ENCODE assay signal across 7 cellular contexts in genomic region chr7:150322833-150323681, GRCh38. TPM values are rescaled to one million over a fixed set of nuclear protein-coding genes. Genes with fewer than 3 reads are reported as not detected.
DNase-seq lines count a peak whose midpoint lies in the region; ATAC-seq and TF ChIP-seq lines count a peak whose summit lies in the region.

Gene ACTR3C (minus strand): TSS chr7:150323545. CDS start chr7:150295296, 28,249 bp downstream.
Gene LRRC61 (plus strand): TSS chr7:150323355. CDS start chr7:150336862, 13,507 bp downstream.

- H3K27ac Mint-ChIP-seq in endothelial cell (ENCODE audit: unreplicated experiment) = no peak within 1 kb of the TSS
- H3K27ac Mint-ChIP-seq in naive thymus-derived CD4-positive, alpha-beta T cell = peak within 1 kb of the TSS; percentile 94 to 99 (median 98)

- H3K27me3 Mint-ChIP-seq in endothelial cell (ENCODE audit: unreplicated experiment) = peaks cover 15% of the 10 kb centered on the region
- no peaks in the 10 kb centered on the region for H3K27me3 Mint-ChIP-seq in naive thymus-derived CD4-positive, alpha-beta T cell

- H3K9me3 Mint-ChIP-seq in endothelial cell (ENCODE audit: unreplicated experiment) = no peaks in the 10 kb centered on the region
- peaks cover 0 to 2% (median 0%) of the 10 kb centered on the region in 11 donors for H3K9me3 Mint-ChIP-seq in naive thymus-derived CD4-positive, alpha-beta T cell

- TF ChIP-seq POLR2A in GM18951 (IDR thresholded peaks at IDR 0.05; ENCODE audit: extremely low read depth, insufficient read depth, insufficient read length) = peak; percentile 84

- H3K36me3 ChIP-seq in naive thymus-derived CD4-positive, alpha-beta T cell (ENCODE audit: control insufficient read depth in 2 of 3, insufficient read depth in 3 of 3, low read length in 3 of 3) = peaks cover 0 to 27% (median 0%) of the 10 kb centered on the region in 3 experiments

- peaks cover 10% of the 10 kb centered on the region for H3K36me3 Mint-ChIP-seq in endothelial cell (ENCODE audit: low read depth, unreplicated experiment)
- H3K36me3 Mint-ChIP-seq in naive thymus-derived CD4-positive, alpha-beta T cell = peaks cover 10 to 39% (median 15%) of the 10 kb centered on the region in 5 donors

- POLR2A ChIA-PET in naive thymus-derived CD4-positive, alpha-beta T cell (lab: Charles Lee) = interaction anchor here (0.8 to 3.0 kb wide), 7 partner anchors 11 to 245 kb away, joined by 3 to 15 read pairs (median 3); partner anchors contain the start of gene GIMAP4

- DNase-seq in NCI-H510A (lab: John Stamatoyannopoulos, UW) (peak; percentile 38), endothelial cell (ENCODE audit: low spot score) (no peak)
- peak; percentile 87 for DNase-seq in activated CD8-positive, alpha-beta memory T cell treated with anti-CD3 and anti-CD28 coated beads for 24 hours
- peak; percentile 23 to 75 (median 41) for DNase-seq in naive thymus-derived CD4-positive, alpha-beta T cell
- peak; percentile 79 for DNase-seq in stimulated activated naive CD8-positive, alpha-beta T cell treated with anti-CD3 and anti-CD28 coated beads, Interleukin-15, Interleukin-2, amounts not matched to agents 100 U/mL and 50 U/mL, for 24 hours

- peaks cover 5 to 21% of the 10 kb centered on the region in 2 donors for H3K4me1 ChIP-seq in naive thymus-derived CD4-positive, alpha-beta T cell (ENCODE audit: control insufficient read depth in 2 of 2, insufficient read depth in 2 of 2, low read length in 2 of 2)

- H3K4me3 ChIP-seq in naive thymus-derived CD4-positive, alpha-beta T cell (ENCODE audit: low read length) = peak within 1 kb of the TSS; percentile 95

- no peaks in the 10 kb centered on the region for H3K9me3 ChIP-seq in naive thymus-derived CD4-positive, alpha-beta T cell (ENCODE audit: control insufficient read depth in 2 of 3, low read length in 3 of 3)

- intact Hi-C loops in naive thymus-derived CD4-positive, alpha-beta T cell (cut with micrococcal nuclease) = loop anchor here (1.0 to 5.0 kb wide), 8 partner anchors 34 to 704 kb away; partner anchors contain the start of genes ZNF775 (in 2 of the 2), ABCB8 (in 1 of the 2) and REPIN1 (in 1 of the 2)

- peak within 1 kb of the TSS; percentile 85 for H3K27ac ChIP-seq in naive thymus-derived CD4-positive, alpha-beta T cell (ENCODE audit: low read depth, low read length)

- CTCF ChIA-PET in naive thymus-derived CD4-positive, alpha-beta T cell (lab: Charles Lee) = no interaction called here

- peaks cover 30% of the 10 kb centered on the region for H3K4me1 Mint-ChIP-seq in endothelial cell (ENCODE audit: unreplicated experiment)
- H3K4me1 Mint-ChIP-seq in naive thymus-derived CD4-positive, alpha-beta T cell = peaks cover 25 to 57% (median 44%) of the 10 kb centered on the region in 7 donors

- peak within 1 kb of the TSS; percentile 89 for H3K4me3 Mint-ChIP-seq in endothelial cell (ENCODE audit: unreplicated experiment)
- H3K4me3 Mint-ChIP-seq in naive thymus-derived CD4-positive, alpha-beta T cell = peak within 1 kb of the TSS; percentile 88 to 100 (median 98)

- in situ Hi-C loops in GM18951 (cut with MboI; ENCODE audit: low sequenced_read_pairs, unreplicated experiment) = no loop called here

- TF ChIP-seq CTCF in endothelial cell (IDR thresholded peaks at IDR 0.05; ENCODE audit: unreplicated experiment) = peak; percentile 27

- H3K27me3 ChIP-seq in naive thymus-derived CD4-positive, alpha-beta T cell (ENCODE audit: control insufficient read depth in 2 of 2, insufficient read depth in 2 of 2, low read length in 2 of 2) = no peaks in the 10 kb centered on the region

- ATAC-seq in HG03139 (IDR thresholded peaks at IDR 0.05; ENCODE audit: unreplicated experiment) = peak; percentile 58
- peak; percentile 67 for ATAC-seq in naive thymus-derived CD4-positive, alpha-beta T cell
- peak; percentile 51 for ATAC-seq in stimulated activated naive CD8-positive, alpha-beta T cell treated with anti-CD3 and anti-CD28 coated beads, Interleukin-15, Interleukin-2, amounts not matched to agents 100 U/mL and 50 U/mL, for 24 hours

RNA-seq across cellular contexts. Expression of gene ACTR3C, which starts in this region (rescaled TPM):
- 0.87 TPM for total RNA-seq in endothelial cell (ENCODE audit: unreplicated experiment)
- 10 to 100 TPM in 3 of 5 experiments, 1 to 10 TPM in 2; 7.0 to 13.2 (median 10.6) TPM for total RNA-seq in naive thymus-derived CD4-positive, alpha-beta T cell
- 1 to 10 TPM; 4.8 to 6.2 TPM for polyA plus RNA-seq in naive thymus-derived CD4-positive, alpha-beta T cell

RNA-seq across cellular contexts. Expression of gene LRRC61, which starts in this region (rescaled TPM):
- 5.1 TPM for total RNA-seq in endothelial cell (ENCODE audit: unreplicated experiment)
- total RNA-seq in naive thymus-derived CD4-positive, alpha-beta T cell = 10 to 100 TPM in 3 of 5 experiments, 1 to 10 TPM in 2; 8.3 to 30.0 (median 11.5) TPM
- polyA plus RNA-seq in naive thymus-derived CD4-positive, alpha-beta T cell = 10 to 100 TPM; 18.2 to 21.6 TPM
